In genomic region chr6:156886409-156886808, GRCh38 we compare ENCODE assay signal across 1 cellular context.
TF ChIP-seq lines count a peak whose summit lies in the region.

No MANE protein-coding gene starts in this region.

TF ChIP-seq in SK-N-SH treated with all-trans-retinoic acid at 6 μM for 48 hours, 23 proteins besides CTCF, POLR2A, EP300 and RAD21 (continued from another document):
- TF ChIP-seq ESRRG (CRISPR knock-in tag; IDR thresholded peaks at IDR 0.05): no peak
